In genomic region chr5:41339339-41339738, GRCh38 we compare ENCODE assay signal across 34 cellular contexts.
"Had no signal": no experiment of that assay in that cellular context is flagged by ENCODE, and none has a peak within 500 bp of the region (broad histone marks: within the 10 kb centered on the region; RNA-seq: fewer than 3 reads in every experiment).

No MANE protein-coding gene starts in this region.

- H3K4me2 ChIP-seq: KMS-11 had no signal

- H3K9me3 ChIP-seq: MG63 had no signal

- H3K9ac ChIP-seq: KMS-11 had no signal

- H3K36me3 ChIP-seq: MG63 had no signal

- H3K27me3 ChIP-seq: MG63 had no signal

- H3K27ac ChIP-seq: KMS-11 had no signal

- DNase-seq: Karpas-422, Kasumi-1, MG63, MM.1S, MV-4-11, NCI-H1048, NCI-H1092, NCI-H1092 treated with DMSO at 0.1 percent for 48 hours, NCI-H1105, NCI-H1105 treated with DMSO at 0.1 percent for 48 hours, NCI-H1417, NCI-H1417 treated with DMSO at 0.1 percent for 48 hours, NCI-H1436, NCI-H1436 treated with DMSO at 0.1 percent for 48 hours, NCI-H146, NCI-H1694, NCI-H1694 treated with DMSO at 0.1 percent for 48 hours, NCI-H187, NCI-H187 treated with DMSO at 0.1 percent for 48 hours, NCI-H1930, NCI-H2029, NCI-H2029 treated with DMSO at 0.1 percent for 48 hours, NCI-H2081, NCI-H2081 treated with DMSO at 0.1 percent for 48 hours, NCI-H2107, NCI-H2171, NCI-H2171 treated with DMSO at 0.1 percent for 48 hours, NCI-H2227 treated with DMSO at 0.1 percent for 48 hours, NCI-H226, NCI-H345, NCI-H446, NCI-H446 treated with DMSO at 0.1 percent for 48 hours, NCI-H510A had no signal

- H3K4me3 ChIP-seq: MG63 had no signal
